ENCODE assay signal across 8 cellular contexts in genomic region chr4:77819409-77819835, GRCh38. TPM values are rescaled to one million over a fixed set of nuclear protein-coding genes. Genes with fewer than 3 reads are reported as not detected.
DNase-seq lines count a peak whose midpoint lies in the region; ATAC-seq and TF ChIP-seq lines count a peak whose summit lies in the region.

No MANE protein-coding gene starts in this region.

- H3K4me1 ChIP-seq in H9 (ENCODE audit: insufficient read depth, low read length) (no peaks in the 10 kb centered on the region; the same call in 1 of the 2 replicates), Panc1 (ENCODE audit: control insufficient read depth, insufficient read depth, low read length) (peaks cover 13% of the 10 kb centered on the region), mesendoderm (ENCODE audit: control insufficient read depth, low read depth, low read length) (peaks cover 4% of the 10 kb centered on the region), testis (peaks cover 23% of the 10 kb centered on the region)

- CTCF ChIA-PET in Panc1 (lab: Charles Lee), result no interaction called here

- H3K4me2 ChIP-seq in H9 (ENCODE audit: insufficient read depth, insufficient read length, low read length), result peak overlapping the region; percentile 69
- H3K4me2 ChIP-seq in mesendoderm (ENCODE audit: low read length), result peak overlapping the region; percentile 92

- POLR2A ChIA-PET in Panc1 (lab: Charles Lee), result no interaction called here

- no peaks in the 10 kb centered on the region for H3K79me1 ChIP-seq in H9 (ENCODE audit: insufficient read depth, low read depth, low read length, poor library complexity, severe bottlenecking)
- H3K79me1 ChIP-seq in mesendoderm (ENCODE audit: low read length), result peaks cover 2% of the 10 kb centered on the region

- no peak overlapping the region for H4K8ac ChIP-seq in H9 (replicated peaks; ENCODE audit: insufficient read length, low read depth, low read length)
- H4K8ac ChIP-seq in mesendoderm (ENCODE audit: low read depth, low read length), result no peak overlapping the region

- H3K27me3 Mint-ChIP-seq in H9 (ENCODE audit: low read depth), result peaks cover 6% of the 10 kb centered on the region; the same call in 1 of the 2 replicates

- H3T11ph ChIP-seq in H9 (ENCODE audit: low read length), result no peak overlapping the region

- H4K91ac ChIP-seq in H9 (ENCODE audit: insufficient read length, low read depth, low read length), result no peak overlapping the region

- H3K27me3 ChIP-seq in H9 (ENCODE audit: insufficient read depth, low read length) (no peaks in the 10 kb centered on the region), Panc1 (ENCODE audit: control insufficient read depth, insufficient read depth, low read length) (no peaks in the 10 kb centered on the region), dorsolateral prefrontal cortex (no peaks in the 10 kb centered on the region), mesendoderm (ENCODE audit: insufficient read depth, low read length, poor library complexity) (no peaks in the 10 kb centered on the region), testis (no peaks in the 10 kb centered on the region)

- H2BK5ac ChIP-seq in H9 (ENCODE audit: insufficient read length, low read length), result no peak overlapping the region
- no peak overlapping the region for H2BK5ac ChIP-seq in mesendoderm (ENCODE audit: low read length)

- H3K4me1 Mint-ChIP-seq in H9, result peaks cover 14 to 17% of the 10 kb centered on the region in 2 experiments

- H4K5ac ChIP-seq in H9 (ENCODE audit: insufficient read length, low read depth, low read length) (no peak overlapping the region), mesendoderm (ENCODE audit: low read length) (no peak overlapping the region)

- H3K79me2 ChIP-seq in H9 (ENCODE audit: insufficient read depth, low read length) (no peaks in the 10 kb centered on the region; the same call in 1 of the 2 replicates), mesendoderm (ENCODE audit: control insufficient read depth, insufficient read depth, low read length) (no peaks in the 10 kb centered on the region)

- peak; percentile 33 for ATAC-seq in Panc1

- H3K9me3 ChIP-seq in H9 (ENCODE audit: control insufficient read depth, low read depth, low read length), result no peaks in the 10 kb centered on the region
- no peaks in the 10 kb centered on the region for H3K9me3 ChIP-seq in Panc1 (ENCODE audit: control insufficient read depth, insufficient read depth, low read depth, low read length)
- H3K9me3 ChIP-seq in testis, result no peaks in the 10 kb centered on the region

- H3K18ac ChIP-seq in H9 (ENCODE audit: insufficient read length, low read depth, low read length) (no peak overlapping the region), mesendoderm (ENCODE audit: low read length) (peak overlapping the region; percentile 19)

- no peak overlapping the region for H3K56ac ChIP-seq in H9 (ENCODE audit: insufficient read length, low read depth, low read length)
- H3K56ac ChIP-seq in mesendoderm (ENCODE audit: low read length), result peak overlapping the region; percentile 93

- H3K4me3 Mint-ChIP-seq in H9, result peak overlapping the region; percentile 94 to 97

- H2BK12ac ChIP-seq in H9 (ENCODE audit: insufficient read length, low read depth, low read length), result no peak overlapping the region

- TF ChIP-seq POLR2A in testis (IDR thresholded peaks at IDR 0.05), result no peak

- no peak overlapping the region for H2BK120ac ChIP-seq in H9 (ENCODE audit: low read depth, low read length, poor library complexity, severe bottlenecking)
- no peak overlapping the region for H2BK120ac ChIP-seq in mesendoderm (ENCODE audit: low read depth, low read length)

- H2AK5ac ChIP-seq in H9 (ENCODE audit: insufficient read length, low read length) (no peak overlapping the region), mesendoderm (ENCODE audit: low read length) (no peak overlapping the region)

- no TSS peak for BruUV-seq in Panc1 (replicated peaks; lab: Mats Ljungman, UMichigan)

- H3K23me2 ChIP-seq in H9 (ENCODE audit: insufficient read length, low read depth, low read length, poor library complexity, severe bottlenecking), result peaks cover 8% of the 10 kb centered on the region

- H4K20me1 ChIP-seq in H9 (ENCODE audit: control insufficient read depth, insufficient read depth, insufficient read length), result no peaks in the 10 kb centered on the region

- H2AFZ ChIP-seq in H9 (ENCODE audit: low read length), result no peak overlapping the region

- H3K9ac ChIP-seq in H9 (ENCODE audit: extremely low read depth, insufficient read length, low read length) (peak overlapping the region; percentile 39), mesendoderm (ENCODE audit: low read length) (peak overlapping the region; percentile 84)

- H3K4ac ChIP-seq in H9 (ENCODE audit: low read depth, low read length) (no peak overlapping the region), mesendoderm (ENCODE audit: low read depth, low read length) (no peak overlapping the region)

- in situ Hi-C loops in Panc1 (cut with HindIII; ENCODE audit: low pct_unique_long_range_greater_than_20kb, low sequenced_read_pairs), result no loop called here

- 0 out of 2 replicates have a peak overlapping the region, but pooled peaks have one; percentile 34 for H3K14ac ChIP-seq in H9 (ENCODE audit: insufficient read depth, low read length)

- H3K27ac ChIP-seq in H9 (ENCODE audit: insufficient read length, low read depth, low read length) (no peak overlapping the region), Panc1 (ENCODE audit: low read length) (peak overlapping the region; percentile 69; the same call in 1 of the 2 replicates), dorsolateral prefrontal cortex (peak overlapping the region; percentile 76 to 100 (median 99)), mesendoderm (ENCODE audit: low read depth, low read length) (peak overlapping the region; percentile 85), testis (peak overlapping the region; percentile 99 to 100)

- no peak overlapping the region for H2BK20ac ChIP-seq in H9 (ENCODE audit: low read depth, low read length, poor library complexity, severe bottlenecking)

- TF ChIP-seq CTCF in GM12875 (IDR thresholded peaks at IDR 0.05; ENCODE audit: borderline replicate concordance, insufficient read depth, low read depth, low read length) (no peak), H9 (conservative IDR thresholded peaks at IDR 0.05) (no peak), Panc1 (IDR thresholded peaks at IDR 0.05) (no peak), dorsolateral prefrontal cortex (IDR thresholded peaks at IDR 0.05 in 54 of 56, conservative IDR thresholded peaks at IDR 0.05 in 2 of 56; ENCODE audit: low read depth in 1 of 56, partially characterized antibody in 56 of 56) (no peak), testis (IDR thresholded peaks at IDR 0.05) (no peak)

- no peak overlapping the region for H2BK15ac ChIP-seq in H9 (ENCODE audit: low read depth, low read length)
- no peak overlapping the region for H2BK15ac ChIP-seq in mesendoderm (replicated peaks; ENCODE audit: low read depth)

- intact Hi-C loops in Panc1 (cut with micrococcal nuclease; ENCODE audit: unreplicated experiment) (no loop called here), dorsolateral prefrontal cortex (cut with DNase I) (no loop called here), testis (cut with DNase I; ENCODE audit: low total_unique reads) (no loop called here)

- WGBS in H9 (ENCODE audit: extremely low coverage, insufficient read length, low lambda C conversion rate), result no CpG with 5 or more reads among the region's 66 CpGs
- no CpG with 5 or more reads among the region's 66 CpGs for WGBS in mesendoderm (ENCODE audit: extremely low coverage, insufficient coverage, low lambda C conversion rate)
- WGBS in testis, 2 donors, result 0 to 1% methylated on average over 4 to 32 of the region's 66 CpGs

- peak overlapping the region in 1 of 3 experiments; percentile 56; a peak in 1 of 7 replicates for H3K27ac Mint-ChIP-seq in H9

- DNase-seq in H9 (peak; percentile 32), Panc1 (ENCODE audit: low read depth, low spot score) (no peak), dorsolateral prefrontal cortex (peak in 3 of 10 donors; percentile 9 to 73 (median 47)), mesendoderm (no peak), testis (peak; percentile 35), NCI-H2029 (lab: John Stamatoyannopoulos, UW) (no peak), SW 1271 (lab: John Stamatoyannopoulos, UW) (no peak)

- H3K9me3 Mint-ChIP-seq in H9, result peaks cover 0 to 3% of the 10 kb centered on the region in 2 experiments; a peak in 3 of 5 replicates

- H3K4me3 ChIP-seq in GM12875 (ENCODE audit: low read depth, low read length) (peak overlapping the region; percentile 90), Panc1 (ENCODE audit: low read depth in 2 of 2, low read length in 2 of 2) (peak overlapping the region; percentile 79 to 82), dorsolateral prefrontal cortex (peak overlapping the region; percentile 54 to 99 (median 90)), mesendoderm (ENCODE audit: low read length) (peak overlapping the region; percentile 84), testis (peak overlapping the region; percentile 91 to 92)

- H3K23ac ChIP-seq in H9 (ENCODE audit: insufficient read length, low read depth, low read length), result no peak overlapping the region
- peak overlapping the region; percentile 94 for H3K23ac ChIP-seq in mesendoderm (ENCODE audit: low read length)

- no peaks in the 10 kb centered on the region; a peak in 1 of 7 replicates for H3K36me3 Mint-ChIP-seq in H9 (ENCODE audit: insufficient read depth in 1 of 3, low read depth in 3 of 3)

- H3K36me3 ChIP-seq in Panc1 (ENCODE audit: control insufficient read depth, insufficient read depth, low read length), result no peaks in the 10 kb centered on the region; the same call in 1 of the 2 replicates
- no peaks in the 10 kb centered on the region for H3K36me3 ChIP-seq in mesendoderm (ENCODE audit: control insufficient read depth, insufficient read depth, low read length)
- no peaks in the 10 kb centered on the region for H3K36me3 ChIP-seq in testis (ENCODE audit: low read depth, missing control alignments)

RNA-seq across cellular contexts. Expression of gene CNOT6L, which starts 0.3 kb away (rescaled TPM):
- 14.5 and 15.9 TPM in 2 replicates for total RNA-seq in H9 (2021)
- total RNA-seq in Panc1 (2021; ENCODE audit: unreplicated experiment), result 18.3 TPM
- polyA plus RNA-seq in Panc1 (2012; ENCODE audit: insufficient read length), result 3.8 TPM
- total RNA-seq in dorsolateral prefrontal cortex, result 10 to 100 TPM; 35.2 to 61.6 (median 47.7) TPM
- 5.1 TPM for polyA plus RNA-seq in mesendoderm (2013, experiment 1 of 2)
- polyA plus RNA-seq in mesendoderm (2013, experiment 2 of 2), result 5.0 TPM
- 10 to 100 TPM; 21.0 to 25.7 TPM for total RNA-seq in testis
- polyA plus RNA-seq in testis (ENCODE audit: insufficient read depth, low read depth, low replicate concordance), result 23.1 TPM

RNA-seq across cellular contexts. Expression of gene MRPL1, which starts 43.2 kb away (rescaled TPM):
- total RNA-seq in H9 (2021) (39.0 and 46.2 TPM in 2 replicates), Panc1 (2021; ENCODE audit: unreplicated experiment) (18.3 TPM), dorsolateral prefrontal cortex (10 to 100 TPM; 11.6 to 51.3 (median 28.4) TPM), testis (10 to 100 TPM; 16.6 to 17.9 TPM)
- polyA plus RNA-seq in Panc1 (2012; ENCODE audit: insufficient read length), result 8.8 TPM
- polyA plus RNA-seq in mesendoderm (2013, experiment 1 of 2), result 100 TPM
- 103 TPM for polyA plus RNA-seq in mesendoderm (2013, experiment 2 of 2)
- polyA plus RNA-seq in testis (ENCODE audit: insufficient read depth, low read depth, low replicate concordance), result 11.5 TPM

Comparison
In these comparisons a context has a peak if more than half of its experiments do, and no peak if none do; other contexts are left out.
1. DNase-seq: peak in H9 (single experiment) and testis (single experiment); none in Panc1 (single experiment), mesendoderm (single experiment), NCI-H2029 (single experiment) and SW 1271 (0 of 2).
2. Peak in every context shown above with its lines, with median percentiles within 50 percentile points of each other: H3K4me3 ChIP-seq.